ENCODE assay signal across 10 cellular contexts in the genomic region with DNA sequence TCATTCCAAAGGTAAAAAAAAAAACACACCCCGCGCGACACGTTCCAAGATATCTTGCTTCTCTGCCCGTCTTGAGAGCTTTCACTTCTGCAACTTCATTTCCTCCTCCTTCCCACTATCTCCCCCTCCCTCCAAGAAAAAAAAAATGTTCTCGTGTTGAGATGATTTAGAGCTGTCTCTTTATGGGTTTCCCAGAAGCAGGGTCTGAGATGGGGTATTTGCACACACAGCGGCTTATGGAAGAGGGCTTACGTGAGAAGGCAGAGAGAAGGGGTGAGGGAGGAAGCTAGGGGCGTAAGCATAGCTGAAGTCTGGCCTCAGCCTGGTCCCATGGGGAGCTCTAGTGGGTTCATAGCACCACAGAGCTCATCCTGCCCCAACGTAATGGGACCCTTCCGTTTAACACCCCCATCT. TPM values are rescaled to one million over a fixed set of nuclear protein-coding genes. Genes with fewer than 3 reads are reported as not detected.
DNase-seq lines count a peak whose midpoint lies in the region; ATAC-seq and TF ChIP-seq lines count a peak whose summit lies in the region.
"Had no signal": no experiment of that assay in that cellular context is flagged by ENCODE, and none has a peak within 500 bp of the region (broad histone marks: within the 10 kb centered on the region; RNA-seq: fewer than 3 reads in every experiment).

No MANE protein-coding gene starts in this region.

- ATAC-seq in GM23338 (no peak), memory B cell (ENCODE audit: low read depth) (peak; percentile 70), HG03280 (IDR thresholded peaks at IDR 0.05; ENCODE audit: unreplicated experiment) (no peak), GM18520 (IDR thresholded peaks at IDR 0.05; ENCODE audit: unreplicated experiment) (no peak)

- CTCF ChIA-PET in CD8-positive, alpha-beta memory T cell (lab: Charles Lee): interaction anchor here (0.6 to 2.1 kb wide), 14 partner anchors 9 to 119 kb away, joined by 3 to 10 read pairs (median 4); partner anchors contain the start of genes HAUS8 and MYO9B
- CTCF ChIA-PET in activated CD4-positive, alpha-beta memory T cell treated with anti-CD3 and anti-CD28 coated beads, Interleukin-2, amount 10 ng/mL, durations not matched to agents 7 days and 5 days (lab: Charles Lee): interaction anchor here (0.8 to 1.9 kb wide), 15 partner anchors 10 to 284 kb away, joined by 3 to 8 read pairs (median 5); partner anchors contain the start of genes BABAM1, MVB12A and USE1

- no peaks in the 10 kb centered on the region for H3K9me3 ChIP-seq in CD8-positive, alpha-beta memory T cell (ENCODE audit: low read length)
- H3K9me3 ChIP-seq: thyroid gland had no signal

- peak in 2 of 5 donors; percentile 22 to 33 for DNase-seq in CD8-positive, alpha-beta memory T cell
- DNase-seq in GM23338 (ENCODE audit: low spot score): no peak
- DNase-seq in activated CD4-positive, alpha-beta memory T cell treated with anti-CD3 and anti-CD28 coated beads, Interleukin-2, amount 10 ng/mL, durations not matched to agents 7 days and 5 days: peak; percentile 45
- DNase-seq in memory B cell (ENCODE audit: low spot score in 2 of 2): peak; percentile 33 to 39
- no peak for DNase-seq in glomerular visceral epithelial cell (ENCODE audit: extremely low spot score)
- DNase-seq in G401 (ENCODE audit: low spot score): no peak
- DNase-seq: GOT3, thyroid gland had no signal

- H3K27ac Mint-ChIP-seq in CD8-positive, alpha-beta memory T cell: peak overlapping the region; percentile 84 to 99 (median 96)
- H3K27ac Mint-ChIP-seq in GM23338 (peak overlapping the region; percentile 32; the same call in 1 of the 2 replicates), memory B cell (peak overlapping the region; percentile 82)
- H3K27ac Mint-ChIP-seq in activated CD4-positive, alpha-beta memory T cell treated with anti-CD3 and anti-CD28 coated beads, Interleukin-2, amount 10 ng/mL, durations not matched to agents 7 days and 5 days: peak overlapping the region; percentile 97

- H3K27me3 Mint-ChIP-seq in CD8-positive, alpha-beta memory T cell: no peaks in the 10 kb centered on the region
- peaks cover 12% of the 10 kb centered on the region for H3K27me3 Mint-ChIP-seq in GM23338 (ENCODE audit: insufficient read depth, low read depth, poor library complexity)
- no peaks in the 10 kb centered on the region for H3K27me3 Mint-ChIP-seq in activated CD4-positive, alpha-beta memory T cell treated with anti-CD3 and anti-CD28 coated beads, Interleukin-2, amount 10 ng/mL, durations not matched to agents 7 days and 5 days
- H3K27me3 Mint-ChIP-seq in memory B cell: no peaks in the 10 kb centered on the region

- no peaks in the 10 kb centered on the region; the same call in none of the 2 replicates for H4K20me1 ChIP-seq in GM23338 (replicated peaks; ENCODE audit: insufficient read depth)

- H3K4me2 ChIP-seq in GM23338: no peak overlapping the region

- peak overlapping the region; percentile 58 for H3K27ac ChIP-seq in CD8-positive, alpha-beta memory T cell (ENCODE audit: low read depth, low read length)
- no peak overlapping the region for H3K27ac ChIP-seq in GM23338 (ENCODE audit: low read depth)
- H3K27ac ChIP-seq: thyroid gland had no signal

- in situ Hi-C loops in G401 (cut with HindIII; ENCODE audit: low sequenced_read_pairs): no loop called here

- H3K4me1 Mint-ChIP-seq in CD8-positive, alpha-beta memory T cell: peaks cover 21 to 30% (median 25%) of the 10 kb centered on the region in 3 donors
- H3K4me1 Mint-ChIP-seq in GM23338: peaks cover 13% of the 10 kb centered on the region
- H3K4me1 Mint-ChIP-seq in activated CD4-positive, alpha-beta memory T cell treated with anti-CD3 and anti-CD28 coated beads, Interleukin-2, amount 10 ng/mL, durations not matched to agents 7 days and 5 days: peaks cover 34% of the 10 kb centered on the region
- peaks cover 29% of the 10 kb centered on the region for H3K4me1 Mint-ChIP-seq in memory B cell

- no peak overlapping the region for H2AFZ ChIP-seq in GM23338

- peaks cover 0 to 51% (median 5%) of the 10 kb centered on the region in 3 donors for H3K36me3 Mint-ChIP-seq in CD8-positive, alpha-beta memory T cell
- peaks cover 28% of the 10 kb centered on the region for H3K36me3 Mint-ChIP-seq in GM23338 (ENCODE audit: low read depth)
- H3K36me3 Mint-ChIP-seq in activated CD4-positive, alpha-beta memory T cell treated with anti-CD3 and anti-CD28 coated beads, Interleukin-2, amount 10 ng/mL, durations not matched to agents 7 days and 5 days (ENCODE audit: low read depth): peaks cover 56% of the 10 kb centered on the region
- peaks cover 12% of the 10 kb centered on the region for H3K36me3 Mint-ChIP-seq in memory B cell

- H3F3A ChIP-seq in GM23338 (replicated peaks; ENCODE audit: low read depth): peaks cover 6% of the 10 kb centered on the region

- H3K9me3 Mint-ChIP-seq in CD8-positive, alpha-beta memory T cell: no peaks in the 10 kb centered on the region
- H3K9me3 Mint-ChIP-seq in GM23338 (no peaks in the 10 kb centered on the region), memory B cell (no peaks in the 10 kb centered on the region)
- H3K9me3 Mint-ChIP-seq in activated CD4-positive, alpha-beta memory T cell treated with anti-CD3 and anti-CD28 coated beads, Interleukin-2, amount 10 ng/mL, durations not matched to agents 7 days and 5 days: no peaks in the 10 kb centered on the region

- no peaks in the 10 kb centered on the region for H3K79me2 ChIP-seq in GM23338 (replicated peaks; ENCODE audit: insufficient read depth)

- H3K27me3 ChIP-seq in CD8-positive, alpha-beta memory T cell (ENCODE audit: insufficient read depth, low read length, poor library complexity, severe bottlenecking): no peaks in the 10 kb centered on the region
- no peaks in the 10 kb centered on the region for H3K27me3 ChIP-seq in GM23338 (ENCODE audit: insufficient read depth)
- H3K27me3 ChIP-seq: thyroid gland had no signal

- no peaks in the 10 kb centered on the region for H3K9me2 ChIP-seq in GM23338 (ENCODE audit: insufficient read depth)

- peaks cover 28% of the 10 kb centered on the region for H3K36me3 ChIP-seq in CD8-positive, alpha-beta memory T cell (ENCODE audit: insufficient read depth, low read length)
- H3K36me3 ChIP-seq in GM23338 (ENCODE audit: insufficient read depth): 0 out of 2 replicates have a peak, but pooled peaks cover 4% of the 10 kb centered on the region

- H3K4me3 Mint-ChIP-seq in CD8-positive, alpha-beta memory T cell: peak overlapping the region; percentile 78 to 91 (median 90)
- H3K4me3 Mint-ChIP-seq in GM23338 (no peak overlapping the region), memory B cell (peak overlapping the region; percentile 80)
- peak overlapping the region; percentile 73 for H3K4me3 Mint-ChIP-seq in activated CD4-positive, alpha-beta memory T cell treated with anti-CD3 and anti-CD28 coated beads, Interleukin-2, amount 10 ng/mL, durations not matched to agents 7 days and 5 days

- POLR2A ChIA-PET in CD8-positive, alpha-beta memory T cell (lab: Charles Lee): interaction anchor here (0.6 to 2.0 kb wide), 8 partner anchors 31 to 761 kb away, joined by 3 to 14 read pairs (median 4); partner anchors contain the start of genes ANO8, HAUS8, MYO9B and OCEL1
- POLR2A ChIA-PET in activated CD4-positive, alpha-beta memory T cell treated with anti-CD3 and anti-CD28 coated beads, Interleukin-2, amount 10 ng/mL, durations not matched to agents 7 days and 5 days (lab: Charles Lee): interaction anchor here (0.7 to 3.7 kb wide), 16 partner anchors 9 to 115 kb away, joined by 3 to 44 read pairs (median 4); partner anchors contain the start of genes HAUS8, MYO9B, OCEL1 and USE1

- peaks cover 21% of the 10 kb centered on the region for H3K4me1 ChIP-seq in CD8-positive, alpha-beta memory T cell (ENCODE audit: insufficient read depth, low read length)
- H3K4me1 ChIP-seq in GM23338 (ENCODE audit: insufficient read depth): no peaks in the 10 kb centered on the region
- H3K4me1 ChIP-seq: thyroid gland had no signal

- no peak for TF ChIP-seq CTCF in GM23338 (conservative IDR thresholded peaks at IDR 0.05; ENCODE audit: low read depth in 2 of 2)

- peak overlapping the region; percentile 70 for H3K4me3 ChIP-seq in CD8-positive, alpha-beta memory T cell (ENCODE audit: low read length)
- H3K4me3 ChIP-seq in GM23338: no peak overlapping the region
- H3K4me3 ChIP-seq: thyroid gland had no signal

TF ChIP-seq in GM23338, 12 proteins besides CTCF, POLR2A, EP300 and RAD21:
- TF ChIP-seq EZH2 (IDR thresholded peaks at IDR 0.05; ENCODE audit: low read depth, unreplicated experiment): no peak
- no peak for TF ChIP-seq POLR2AphosphoS5 (IDR thresholded peaks at IDR 0.05; ENCODE audit: low read depth)
- TF ChIP-seq, protein P1, sequence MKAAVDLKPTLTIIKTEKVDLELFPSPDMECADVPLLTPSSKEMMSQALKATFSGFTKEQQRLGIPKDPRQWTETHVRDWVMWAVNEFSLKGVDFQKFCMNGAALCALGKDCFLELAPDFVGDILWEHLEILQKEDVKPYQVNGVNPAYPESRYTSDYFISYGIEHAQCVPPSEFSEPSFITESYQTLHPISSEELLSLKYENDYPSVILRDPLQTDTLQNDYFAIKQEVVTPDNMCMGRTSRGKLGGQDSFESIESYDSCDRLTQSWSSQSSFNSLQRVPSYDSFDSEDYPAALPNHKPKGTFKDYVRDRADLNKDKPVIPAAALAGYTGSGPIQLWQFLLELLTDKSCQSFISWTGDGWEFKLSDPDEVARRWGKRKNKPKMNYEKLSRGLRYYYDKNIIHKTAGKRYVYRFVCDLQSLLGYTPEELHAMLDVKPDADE (IDR thresholded peaks at IDR 0.05): no peak
- TF ChIP-seq CREB1 (CRISPR knock-in tag; IDR thresholded peaks at IDR 0.05; ENCODE audit: low read depth): no peak

RNA-seq across cellular contexts. Expression of gene USE1, which starts 31.3 kb away (rescaled TPM):
- 10 to 100 TPM; 31.9 to 35.4 TPM for total RNA-seq in CD8-positive, alpha-beta memory T cell
- 33.6 TPM for polyA plus RNA-seq in CD8-positive, alpha-beta memory T cell
- total RNA-seq in GM23338 (2014; rRNA removed; shearing (Covaris generic)): 13.7 and 15.5 TPM in 2 replicates
- 18.6 and 19.4 TPM in 2 replicates for polyA plus RNA-seq in GM23338 (2016; fragmentation: Nextera tagmentation; extraction: Ambion mirVana)
- total RNA-seq in activated CD4-positive, alpha-beta memory T cell treated with anti-CD3 and anti-CD28 coated beads, Interleukin-2, amount 10 ng/mL, durations not matched to agents 7 days and 5 days: 10 to 100 TPM; 19.9 to 20.4 TPM
- 22.0 and 29.7 TPM in 2 replicates for total RNA-seq in G401 (2014; rRNA removed; shearing (Covaris generic))

RNA-seq across cellular contexts. Expression of gene OCEL1, which starts 42.2 kb away (rescaled TPM):
- 10 to 100 TPM; 15.0 to 16.8 TPM for total RNA-seq in CD8-positive, alpha-beta memory T cell
- polyA plus RNA-seq in CD8-positive, alpha-beta memory T cell: 35.5 TPM
- total RNA-seq in GM23338 (2014; rRNA removed; shearing (Covaris generic)): 9.6 and 12.7 TPM in 2 replicates
- 47.4 and 50.6 TPM in 2 replicates for polyA plus RNA-seq in GM23338 (2016; fragmentation: Nextera tagmentation; extraction: Ambion mirVana)
- total RNA-seq in activated CD4-positive, alpha-beta memory T cell treated with anti-CD3 and anti-CD28 coated beads, Interleukin-2, amount 10 ng/mL, durations not matched to agents 7 days and 5 days: 10 to 100 TPM; 20.9 to 22.6 TPM
- total RNA-seq in G401 (2014; rRNA removed; shearing (Covaris generic)): 14.8 and 21.7 TPM in 2 replicates

Comparison
In these comparisons a context has a peak if more than half of its experiments do, and no peak if none do; other contexts are left out.
1. DNase-seq: peak in activated CD4-positive, alpha-beta memory T cell treated with anti-CD3 and anti-CD28 coated beads, Interleukin-2, amount 10 ng/mL, durations not matched to agents 7 days and 5 days (single experiment) and memory B cell (2 of 2); none in GM23338 (single experiment), glomerular visceral epithelial cell (single experiment) and G401 (single experiment).
2. H3K27ac Mint-ChIP-seq: peak in every context shown above with its lines; median percentile 97 in activated CD4-positive, alpha-beta memory T cell treated with anti-CD3 and anti-CD28 coated beads, Interleukin-2, amount 10 ng/mL, durations not matched to agents 7 days and 5 days; 96 in CD8-positive, alpha-beta memory T cell; 82 in memory B cell; 32 in GM23338.